ENCODE assay signal across 38 cellular contexts in genomic region chr4:31051151-31051550, GRCh38.
"Had no signal": no experiment of that assay in that cellular context is flagged by ENCODE, and none has a peak within 500 bp of the region (broad histone marks: within the 10 kb centered on the region; RNA-seq: fewer than 3 reads in every experiment).

No MANE protein-coding gene starts in this region.

- H2AFZ ChIP-seq: PC-9 had no signal

- DNase-seq: activated CD4-positive, alpha-beta memory T cell treated with anti-CD3 and anti-CD28 coated beads, Interleukin-2, amount 10 ng/mL, durations not matched to agents 7 days and 5 days; activated CD4-positive, alpha-beta T cell treated with anti-CD3 and anti-CD28 coated beads for 1 hour; activated CD4-positive, alpha-beta T cell treated with anti-CD3 and anti-CD28 coated beads for 48 hours; activated CD4-positive, CD25-positive, alpha-beta regulatory T cell; activated CD8-positive, alpha-beta memory T cell treated with anti-CD3 and anti-CD28 coated beads for 24 hours; activated CD8-positive, alpha-beta memory T cell treated with anti-CD3 and anti-CD28 coated beads, Interleukin-2, amount 10 ng/mL, durations not matched to agents 7 days and 5 days; activated CD8-positive, alpha-beta memory T cell treated with anti-CD3 and anti-CD28 coated beads, Interleukin-2, amount 50 U/mL, for 48 hours; activated effector memory CD4-positive, alpha-beta T cell treated with Interleukin-2 at 50 U/mL for 16 hours; activated naive CD4-positive, alpha-beta T cell treated with anti-CD3 and anti-CD28 coated beads, Interleukin-2, amount 10 ng/mL, durations not matched to agents 7 days and 5 days; activated naive CD8-positive, alpha-beta T cell treated with anti-CD3 and anti-CD28 coated beads, Interleukin-2, amount 50 U/mL, for 24 hours; activated T-cell treated with anti-CD3 and anti-CD28 coated beads, Interleukin-2, amount 50 U/mL, for 48 hours; amniotic stem cell; aorta; body of pancreas; central memory CD4-positive, alpha-beta T cell; Kasumi-1; KG1; MM.1S; MV-4-11; NCI-H1092; NCI-H1436 treated with DMSO at 0.1 percent for 48 hours; NCI-H1694 treated with DMSO at 0.1 percent for 48 hours; NCI-H2029; NCI-H345; NCI-H524 treated with DMSO at 0.1 percent for 48 hours; NCI-H748 treated with DMSO at 0.1 percent for 48 hours; PC-9; SIG-M5; SW 1271; T-helper 1 cell; T-helper 2 cell; T-helper 9 cell; WERI-Rb-1 had no signal

- H3K27ac ChIP-seq: body of pancreas, breast epithelium, PC-9, RWPE1, WERI-Rb-1 had no signal

- H3K27me3 ChIP-seq: body of pancreas, breast epithelium had no signal

- H3K36me3 ChIP-seq: breast epithelium, WERI-Rb-1 had no signal

- ATAC-seq: activated CD8-positive, alpha-beta memory T cell treated with anti-CD3 and anti-CD28 coated beads, Interleukin-2, amount 10 ng/mL, durations not matched to agents 7 days and 5 days; activated naive CD8-positive, alpha-beta T cell treated with anti-CD3 and anti-CD28 coated beads, Interleukin-2, amount 50 U/mL, for 24 hours; body of pancreas; Right ventricle myocardium inferior; SK-N-SH treated with all-trans-retinoic acid at 6 μM for 48 hours had no signal

- H3K4me3 ChIP-seq: body of pancreas, breast epithelium, PC-9 had no signal

- H3K4me2 ChIP-seq: PC-9 had no signal

- FAIRE-seq: RCC 7860 had no signal

- H3K9me3 ChIP-seq: body of pancreas, breast epithelium had no signal

- H3K4me1 ChIP-seq: body of pancreas, breast epithelium had no signal
